Comparison of ENCODE assay signal across 18 cellular contexts in genomic region chr6:69005194-69005593, GRCh38.
DNase-seq lines count a peak whose midpoint lies in the region; ATAC-seq and TF ChIP-seq lines count a peak whose summit lies in the region.
"Had no signal": no experiment of that assay in that cellular context is flagged by ENCODE, and none has a peak within 500 bp of the region (broad histone marks: within the 10 kb centered on the region; RNA-seq: fewer than 3 reads in every experiment).

No MANE protein-coding gene starts in this region.

- DNase-seq in EL (peak; percentile 6), M059J (ENCODE audit: low read depth) (peak; percentile 53), fibroblast of pulmonary artery (ENCODE audit: low read depth) (peak; percentile 90), skeletal muscle cell (ENCODE audit: low read depth) (peak; percentile 53), NCI-H510A treated with DMSO at 0.1 percent for 48 hours (lab: John Stamatoyannopoulos, UW) (no peak), nephron progenitor cell (no peak)
- DNase-seq: C1 segment of cervical spinal cord, DMS79 treated with DMSO at 0.1 percent for 48 hours, GF-D8, GOT3, KG1, NCI-H1048, NCI-H146, NCI-H2081, NCI-H510A had no signal

- no peak for ATAC-seq in HG03342 (IDR thresholded peaks at IDR 0.05; ENCODE audit: unreplicated experiment)
- ATAC-seq: A549, HepG2 had no signal

- no peaks in the 10 kb centered on the region for H3K9me3 Mint-ChIP-seq in nephron progenitor cell

- no peak overlapping the region for H3K4me3 Mint-ChIP-seq in nephron progenitor cell

- H3K4me3 ChIP-seq in fibroblast of pulmonary artery (replicated peaks; ENCODE audit: low read depth, low read length) (no peak overlapping the region), skeletal muscle cell (ENCODE audit: low read depth, low read length) (no peak overlapping the region)
- H3K4me3 ChIP-seq: A549 had no signal

- TF ChIP-seq CTCF in fibroblast of pulmonary artery (IDR thresholded peaks at IDR 0.05; ENCODE audit: low read length, missing control alignments) (no peak), nephron progenitor cell (IDR thresholded peaks at IDR 0.05) (no peak)

- H3K27ac Mint-ChIP-seq in nephron progenitor cell, result no peak overlapping the region

- no peaks in the 10 kb centered on the region for H3K27me3 Mint-ChIP-seq in nephron progenitor cell (ENCODE audit: low read depth, poor library complexity)

- no peaks in the 10 kb centered on the region for H3K4me1 Mint-ChIP-seq in nephron progenitor cell

- no peaks in the 10 kb centered on the region for H3K36me3 Mint-ChIP-seq in nephron progenitor cell (ENCODE audit: low read depth)

Comparison
In these comparisons a context has a peak if more than half of its experiments do, and no peak if none do; other contexts are left out.
1. DNase-seq: peak in EL (single experiment), M059J (single experiment), fibroblast of pulmonary artery (single experiment) and skeletal muscle cell (single experiment); none in NCI-H510A treated with DMSO at 0.1 percent for 48 hours (single experiment) and nephron progenitor cell (single experiment).